In the genomic region with DNA sequence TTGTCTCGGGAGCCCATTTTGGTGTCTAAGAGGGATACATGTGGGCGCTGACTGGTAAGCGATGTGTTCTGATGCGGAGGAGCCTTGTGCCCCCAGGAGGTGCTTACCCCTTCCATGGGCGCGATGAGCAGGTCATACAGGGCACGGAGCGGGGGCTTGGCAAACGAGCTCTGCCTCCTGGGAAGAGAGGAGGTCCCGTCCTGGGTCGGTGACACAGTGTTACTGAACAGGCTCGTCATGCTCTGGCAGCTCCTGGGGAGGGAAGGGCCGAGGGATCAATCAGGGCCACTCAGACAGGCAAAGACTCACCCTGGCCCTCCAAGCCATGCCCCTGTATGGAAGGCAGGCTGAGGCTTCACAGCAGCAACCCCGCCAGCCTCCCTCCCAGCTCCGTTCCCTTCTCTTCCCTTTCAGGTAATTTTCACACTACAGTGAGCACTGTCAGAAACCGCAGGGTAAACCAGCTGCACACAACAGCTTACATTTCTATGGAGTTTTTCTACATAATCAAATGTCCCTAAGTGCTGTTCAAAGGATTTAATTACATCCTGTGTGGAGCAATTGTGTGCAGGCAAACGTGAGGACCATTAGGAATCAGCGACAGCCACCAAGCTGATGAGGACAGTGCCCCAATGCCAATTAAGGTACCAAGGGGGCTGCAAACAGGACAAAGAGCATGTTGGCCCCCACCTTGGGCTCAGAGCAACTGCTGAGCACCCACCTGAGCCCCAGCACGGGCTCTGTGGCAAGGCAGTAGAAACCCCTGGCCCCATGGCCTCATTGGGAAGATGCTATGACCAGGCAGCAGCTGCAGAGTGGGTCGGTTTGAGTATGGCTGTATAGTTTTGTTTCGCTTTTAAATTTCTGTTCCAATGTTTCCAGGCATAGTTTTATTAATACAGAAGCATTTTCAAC, we compare ENCODE assay signal across 13 cellular contexts.
A peak's percentile ranks its signal among the peaks of the same experiment; 100 is the strongest.
DNase-seq lines count a peak whose midpoint lies in the region; ATAC-seq and TF ChIP-seq lines count a peak whose summit lies in the region.
"Had no signal": no experiment of that assay in that cellular context is flagged by ENCODE, and none has a peak within 500 bp of the region (broad histone marks: within the 10 kb centered on the region; RNA-seq: fewer than 3 reads in every experiment).

No MANE protein-coding gene starts in this region.

- no peaks in the 10 kb centered on the region for H3K9me3 ChIP-seq in osteoblast (ENCODE audit: low read depth, low read length)
- H3K9me3 ChIP-seq: psoas muscle had no signal

- no peak overlapping the region for H3K27ac ChIP-seq in osteoblast (ENCODE audit: low read depth, low read length)
- H3K27ac ChIP-seq: psoas muscle had no signal

- H2AFZ ChIP-seq in osteoblast (ENCODE audit: low read length), result no peak overlapping the region

- H3K79me2 ChIP-seq in osteoblast (ENCODE audit: insufficient read depth, low read length), result no peaks in the 10 kb centered on the region

- ATAC-seq in GM18519 (IDR thresholded peaks at IDR 0.05; ENCODE audit: low FRiP score, unreplicated experiment) (no peak), GM21825 (IDR thresholded peaks at IDR 0.05; ENCODE audit: unreplicated experiment) (no peak), HG02798 (IDR thresholded peaks at IDR 0.05; ENCODE audit: poor library complexity, unreplicated experiment) (no peak)
- ATAC-seq: psoas muscle had no signal

- no peaks in the 10 kb centered on the region for H3K27me3 ChIP-seq in H7 (ENCODE audit: control insufficient read depth, insufficient read depth, low read length)
- no peaks in the 10 kb centered on the region for H3K27me3 ChIP-seq in osteoblast (ENCODE audit: insufficient read depth, low read length)

- H3K36me3 ChIP-seq in H7 (replicated peaks; ENCODE audit: control insufficient read depth, insufficient read depth, low read length) (no peaks in the 10 kb centered on the region; the same call in 1 of the 2 replicates), osteoblast (ENCODE audit: insufficient read depth, low read length) (no peaks in the 10 kb centered on the region)

- no peaks in the 10 kb centered on the region for H3K4me1 ChIP-seq in osteoblast (ENCODE audit: insufficient read depth, low read length)

- no peak for TF ChIP-seq CTCF in osteoblast (IDR thresholded peaks at IDR 0.05; ENCODE audit: extremely low read depth, low read depth, low read length)

- H3K4me3 ChIP-seq in H7 (ENCODE audit: insufficient read depth, low read depth, low read length), result no peak overlapping the region
- H3K4me3 ChIP-seq in osteoblast (ENCODE audit: insufficient read depth, low read length), result no peak overlapping the region
- H3K4me3 ChIP-seq: psoas muscle had no signal

- H4K20me1 ChIP-seq in osteoblast (ENCODE audit: insufficient read depth, low read length), result peaks cover under 1% of the 10 kb centered on the region

- no peak overlapping the region for H3K4me2 ChIP-seq in osteoblast (ENCODE audit: insufficient read depth, low read length)

- DNase-seq in H7 (peak; percentile 40), NCI-H146 treated with DMSO at 0.1 percent for 48 hours (lab: John Stamatoyannopoulos, UW; ENCODE audit: unreplicated experiment) (peak; percentile 67), astrocyte of the hippocampus (ENCODE audit: low read depth, low spot score) (peak; percentile 61), osteoblast (ENCODE audit: insufficient read length, low spot score, missing footprints) (peak; percentile 63)
- DNase-seq: activated CD4-positive, CD25-positive, alpha-beta regulatory T cell; activated naive CD4-positive, alpha-beta T cell treated with anti-CD3 and anti-CD28 coated beads, Interleukin-2, amount 50 U/mL, for 16 hours; C1 segment of cervical spinal cord; NCI-H524 treated with DMSO at 0.1 percent for 48 hours; T-helper 1 cell had no signal
